ENCODE assay signal across 1 cellular context in genomic region chrX:20306668-20307067, GRCh38.
TF ChIP-seq lines count a peak whose summit lies in the region.

No MANE protein-coding gene starts in this region.

TF ChIP-seq in HepG2, 621 proteins besides CTCF, POLR2A, EP300 and RAD21 (continued from another document and continues in another):
- TF ChIP-seq ZMAT3 (CRISPR knock-in tag; conservative IDR thresholded peaks at IDR 0.05) (no peak), ZNF609 (CRISPR knock-in tag; IDR thresholded peaks at IDR 0.05; ENCODE audit: borderline replicate concordance) (peak; percentile 61; the same call in 1 of the 2 replicates), KAT2B (IDR thresholded peaks at IDR 0.05; ENCODE audit: borderline replicate concordance, low read depth, low read length) (no peak), MNT (IDR thresholded peaks at IDR 0.05) (no peak), MYC (CRISPR knock-in tag; IDR thresholded peaks at IDR 0.05; ENCODE audit: borderline replicate concordance) (peak; percentile 65; the same call in 1 of the 2 replicates), CHCHD3 (CRISPR knock-in tag; IDR thresholded peaks at IDR 0.05) (no peak), TAF1 (CRISPR knock-in tag; IDR thresholded peaks at IDR 0.05) (peak; percentile 24; the same call in 1 of the 2 replicates), ZNF263 (CRISPR knock-in tag; IDR thresholded peaks at IDR 0.05) (no peak), ISL2 (CRISPR knock-in tag; IDR thresholded peaks at IDR 0.05) (peak; percentile 50; the same call in 1 of the 2 replicates), AGO1 (IDR thresholded peaks at IDR 0.05; ENCODE audit: low read depth, low read length, poor library complexity, severe bottlenecking) (no peak), ZNF687 (CRISPR knock-in tag; IDR thresholded peaks at IDR 0.05) (peak; percentile 81), NCOA2 (CRISPR knock-in tag; IDR thresholded peaks at IDR 0.05) (peak; percentile 60; the same call in 1 of the 2 replicates), NR2F1 (CRISPR knock-in tag; IDR thresholded peaks at IDR 0.05) (peak in 1 of 2 experiments; percentile 53; a peak in 1 of 4 replicates), TP53 (CRISPR knock-in tag; conservative IDR thresholded peaks at IDR 0.05) (no peak), ZNF704 (CRISPR knock-in tag; IDR thresholded peaks at IDR 0.05; ENCODE audit: borderline replicate concordance) (no peak), ZBTB1 (CRISPR knock-in tag; IDR thresholded peaks at IDR 0.05; ENCODE audit: borderline replicate concordance) (no peak), MTF2 (CRISPR knock-in tag; IDR thresholded peaks at IDR 0.05; ENCODE audit: borderline replicate concordance) (no peak), HOXA5 (CRISPR knock-in tag; IDR thresholded peaks at IDR 0.05) (no peak), BCL6 (CRISPR knock-in tag; IDR thresholded peaks at IDR 0.05) (peak; percentile 51; the same call in 1 of the 2 replicates), RERE (CRISPR knock-in tag; IDR thresholded peaks at IDR 0.05; ENCODE audit: low read depth) (0 out of 2 replicates have a peak, but pooled peaks have one; percentile 23), MTA3 (CRISPR knock-in tag; IDR thresholded peaks at IDR 0.05) (no peak), ISX (CRISPR knock-in tag; conservative IDR thresholded peaks at IDR 0.05) (no peak), MED1 (CRISPR knock-in tag; IDR thresholded peaks at IDR 0.05) (peak; percentile 96), YEATS2 (CRISPR knock-in tag; IDR thresholded peaks at IDR 0.05; ENCODE audit: borderline replicate concordance) (no peak), NFYC (CRISPR knock-in tag; IDR thresholded peaks at IDR 0.05) (no peak), CEBPG (CRISPR knock-in tag; IDR thresholded peaks at IDR 0.05) (peak; percentile 90), CCDC6 (CRISPR knock-in tag; IDR thresholded peaks at IDR 0.05) (0 out of 2 replicates have a peak, but pooled peaks have one; percentile 31), GATAD2A (CRISPR knock-in tag; IDR thresholded peaks at IDR 0.05) (peak; percentile 79), ZNF18 (CRISPR knock-in tag; IDR thresholded peaks at IDR 0.05; ENCODE audit: insufficient replicate concordance) (no peak), ZBTB20 (CRISPR knock-in tag; IDR thresholded peaks at IDR 0.05; ENCODE audit: borderline replicate concordance, low read depth) (peak; percentile 42; the same call in 1 of the 2 replicates), ZNF660 (CRISPR knock-in tag; IDR thresholded peaks at IDR 0.05; ENCODE audit: borderline replicate concordance, low read depth) (no peak), ARNTL (CRISPR knock-in tag; IDR thresholded peaks at IDR 0.05) (no peak), ELF1 (CRISPR knock-in tag; IDR thresholded peaks at IDR 0.05) (no peak), ZNF235 (CRISPR knock-in tag; IDR thresholded peaks at IDR 0.05; ENCODE audit: borderline replicate concordance) (no peak), ZNF619 (CRISPR knock-in tag; IDR thresholded peaks at IDR 0.05) (no peak), SAFB2 (CRISPR knock-in tag; IDR thresholded peaks at IDR 0.05; ENCODE audit: borderline replicate concordance, low read depth) (no peak), ETV5 (CRISPR knock-in tag; IDR thresholded peaks at IDR 0.05; ENCODE audit: borderline replicate concordance) (peak; percentile 29; the same call in 1 of the 2 replicates), HNRNPK (IDR thresholded peaks at IDR 0.05; ENCODE audit: low read depth, low read length, poor library complexity, severe bottlenecking) (no peak), TCF12 (IDR thresholded peaks at IDR 0.05) (no peak), TCF12 (CRISPR knock-in tag; IDR thresholded peaks at IDR 0.05) (no peak), DPF2 (CRISPR knock-in tag; IDR thresholded peaks at IDR 0.05; ENCODE audit: borderline replicate concordance, low read depth) (no peak; the same call in 1 of the 2 replicates), ZNF614 (CRISPR knock-in tag; IDR thresholded peaks at IDR 0.05; ENCODE audit: borderline replicate concordance) (no peak), ZNF878 (CRISPR knock-in tag; IDR thresholded peaks at IDR 0.05) (no peak)
